Comparison of ENCODE assay signal across 34 cellular contexts in genomic region chr1:202264300-202265075, GRCh38.
DNase-seq lines count a peak whose midpoint lies in the region; ATAC-seq and TF ChIP-seq lines count a peak whose summit lies in the region.
"Had no signal": no experiment of that assay in that cellular context is flagged by ENCODE, and none has a peak within 500 bp of the region (broad histone marks: within the 10 kb centered on the region; RNA-seq: fewer than 3 reads in every experiment).

No MANE protein-coding gene starts in this region.

- H3K27me3 ChIP-seq in ascending aorta: no peaks in the 10 kb centered on the region
- H3K27me3 ChIP-seq: pancreas had no signal

- intact Hi-C loops in natural killer cell (cut with micrococcal nuclease) (no loop called here), ascending aorta (cut with DNase I) (no loop called here)

- H3K27ac Mint-ChIP-seq in natural killer cell treated with Interleukin-12 subunit alpha and Interleukin-12 subunit beta and Interleukin-15 and Interleukin-18, amount 100 ng/mL, for 72 hours: peak overlapping the region; percentile 68 to 76
- no peak overlapping the region for H3K27ac Mint-ChIP-seq in natural killer cell
- H3K27ac Mint-ChIP-seq: activated CD4-positive, alpha-beta memory T cell treated with anti-CD3 and anti-CD28 coated beads, Interleukin-2, amount 10 ng/mL, durations not matched to agents 7 days and 5 days; activated naive CD8-positive, alpha-beta T cell; activated T-helper 2 cell treated with anti-CD3 and anti-CD28 coated beads, Interferon-gamma antibody, Interleukin-2, Interleukin-4, amounts not matched to agents 10 μg/mL and 5 μg/mL and 100 μg/mL, durations not matched to agents 14 hours and 24 hours and 36 hours; dendritic cell treated with granulocyte-macrophage colony-stimulating factor and Interleukin-4, amounts not matched to agents 40 ng/mL and 50 ng/mL, for 4 days had no signal

- no peaks in the 10 kb centered on the region for H3K9me3 Mint-ChIP-seq in natural killer cell treated with Interleukin-12 subunit alpha and Interleukin-12 subunit beta and Interleukin-15 and Interleukin-18, amount 100 ng/mL, for 72 hours
- H3K9me3 Mint-ChIP-seq in natural killer cell: no peaks in the 10 kb centered on the region
- H3K9me3 Mint-ChIP-seq: central memory CD8-positive, alpha-beta T cell; dendritic cell treated with granulocyte-macrophage colony-stimulating factor and Interleukin-4, amounts not matched to agents 40 ng/mL and 50 ng/mL, for 4 days had no signal

- no peak overlapping the region for H3K4me3 Mint-ChIP-seq in natural killer cell treated with Interleukin-12 subunit alpha and Interleukin-12 subunit beta and Interleukin-15 and Interleukin-18, amount 100 ng/mL, for 72 hours
- H3K4me3 Mint-ChIP-seq in natural killer cell: no peak overlapping the region
- H3K4me3 Mint-ChIP-seq: activated CD4-positive, alpha-beta memory T cell treated with anti-CD3 and anti-CD28 coated beads, Interleukin-2, amount 10 ng/mL, durations not matched to agents 7 days and 5 days; activated naive CD8-positive, alpha-beta T cell; CD8-positive, alpha-beta memory T cell; central memory CD8-positive, alpha-beta T cell; dendritic cell treated with granulocyte-macrophage colony-stimulating factor and Interleukin-4, amounts not matched to agents 40 ng/mL and 50 ng/mL, for 4 days; neural crest cell had no signal

- H3K36me3 Mint-ChIP-seq in natural killer cell treated with Interleukin-12 subunit alpha and Interleukin-12 subunit beta and Interleukin-15 and Interleukin-18, amount 100 ng/mL, for 72 hours: peaks cover 5% of the 10 kb centered on the region
- no peaks in the 10 kb centered on the region for H3K36me3 Mint-ChIP-seq in natural killer cell
- H3K36me3 Mint-ChIP-seq: activated naive CD8-positive, alpha-beta T cell; CD8-positive, alpha-beta memory T cell had no signal

- H3K4me3 ChIP-seq in ascending aorta: no peak overlapping the region
- H3K4me3 ChIP-seq: esophagus squamous epithelium, GM12878, pancreas, smooth muscle cell had no signal

- peaks cover 0 to 5% of the 10 kb centered on the region in 2 donors for H3K36me3 ChIP-seq in ascending aorta
- H3K36me3 ChIP-seq: BE2C, esophagus squamous epithelium, pancreas had no signal

- TF ChIP-seq CTCF in natural killer cell (IDR thresholded peaks at IDR 0.05) (no peak), ascending aorta (IDR thresholded peaks at IDR 0.05) (no peak)

- H3K9me3 ChIP-seq in ascending aorta: no peaks in the 10 kb centered on the region
- H3K9me3 ChIP-seq: BE2C, esophagus squamous epithelium, pancreas had no signal

- H3K4me1 Mint-ChIP-seq in natural killer cell treated with Interleukin-12 subunit alpha and Interleukin-12 subunit beta and Interleukin-15 and Interleukin-18, amount 100 ng/mL, for 72 hours (ENCODE audit: low read depth in 2 of 2): peaks cover 8 to 10% of the 10 kb centered on the region in 2 donors
- peaks cover 0 to 9% of the 10 kb centered on the region in 2 donors for H3K4me1 Mint-ChIP-seq in natural killer cell
- H3K4me1 Mint-ChIP-seq: activated CD4-positive, alpha-beta memory T cell treated with anti-CD3 and anti-CD28 coated beads, Interleukin-2, amount 10 ng/mL, durations not matched to agents 7 days and 5 days; CD8-positive, alpha-beta memory T cell; neural crest cell had no signal

- no peaks in the 10 kb centered on the region for H3K27me3 Mint-ChIP-seq in natural killer cell treated with Interleukin-12 subunit alpha and Interleukin-12 subunit beta and Interleukin-15 and Interleukin-18, amount 100 ng/mL, for 72 hours
- H3K27me3 Mint-ChIP-seq in natural killer cell (ENCODE audit: low read depth in 2 of 2): peaks cover 0 to 9% of the 10 kb centered on the region in 2 donors
- H3K27me3 Mint-ChIP-seq: central memory CD8-positive, alpha-beta T cell had no signal

- no peak for DNase-seq in natural killer cell treated with Interleukin-12 subunit alpha and Interleukin-12 subunit beta and Interleukin-15 and Interleukin-18, amount 100 ng/mL, for 72 hours (ENCODE audit: low spot score)
- DNase-seq in natural killer cell (no peak), ascending aorta (ENCODE audit: low spot score in 2 of 2) (peak in 1 of 2 donors; percentile 40), myocyte (ENCODE audit: low read depth) (peak; percentile 75), ecto neural progenitor cell (ENCODE audit: low spot score) (no peak)
- no peak for DNase-seq in effector CD4-positive, alpha-beta T cell
- DNase-seq: activated CD4-positive, alpha-beta memory T cell treated with anti-CD3 and anti-CD28 coated beads, Interleukin-2, amount 10 ng/mL, durations not matched to agents 7 days and 5 days; activated T-cell treated with anti-CD3 and anti-CD28 coated beads for 4 hours; anterior cingulate cortex; BE2C; CD8-positive, alpha-beta memory T cell; DMS 273 treated with DMSO at 0.1 percent for 48 hours; esophagus squamous epithelium; foreskin keratinocyte; H7; KG1; NCI-H1417; NCI-H2029; NCI-H524 treated with DMSO at 0.1 percent for 48 hours; PC-3; retina; Right ventricle myocardium superior; stimulated activated CD4-positive, alpha-beta T cell treated with anti-CD3 and anti-CD28 coated beads, Interleukin-1b, Interleukin-23, amount 100 ng/mL, for 48 hours; stimulated activated naive CD8-positive, alpha-beta T cell treated with anti-CD3 and anti-CD28 coated beads, Interleukin-15, Interleukin-2, amounts not matched to agents 100 U/mL and 50 U/mL, for 24 hours had no signal

- H3K27ac ChIP-seq in ascending aorta: peak overlapping the region; percentile 35 to 38
- H3K27ac ChIP-seq: esophagus squamous epithelium, foreskin keratinocyte, HL-60, pancreas had no signal

- H3K4me1 ChIP-seq in ascending aorta: peaks cover 3 to 20% of the 10 kb centered on the region in 2 donors
- H3K4me1 ChIP-seq: BE2C, foreskin keratinocyte, pancreas had no signal

- peak in 1 of 2 donors; percentile 47 for ATAC-seq in natural killer cell treated with Interleukin-12 subunit alpha and Interleukin-12 subunit beta and Interleukin-15 and Interleukin-18, amount 100 ng/mL, for 72 hours
- ATAC-seq in natural killer cell: no peak
- ATAC-seq in HG03045 (IDR thresholded peaks at IDR 0.05; ENCODE audit: unreplicated experiment): no peak
- ATAC-seq: foreskin keratinocyte; GM12878; pancreas; PC-3; stimulated activated naive CD8-positive, alpha-beta T cell treated with anti-CD3 and anti-CD28 coated beads, Interleukin-15, Interleukin-2, amounts not matched to agents 100 U/mL and 50 U/mL, for 24 hours had no signal

Comparison
In these comparisons a context has a peak if more than half of its experiments do, and no peak if none do; other contexts are left out.
1. H3K27ac Mint-ChIP-seq: peak in natural killer cell treated with Interleukin-12 subunit alpha and Interleukin-12 subunit beta and Interleukin-15 and Interleukin-18, amount 100 ng/mL, for 72 hours (2 of 2); none in natural killer cell (0 of 2).